9 cellular contexts compared by ENCODE assay signal in the genomic region with DNA sequence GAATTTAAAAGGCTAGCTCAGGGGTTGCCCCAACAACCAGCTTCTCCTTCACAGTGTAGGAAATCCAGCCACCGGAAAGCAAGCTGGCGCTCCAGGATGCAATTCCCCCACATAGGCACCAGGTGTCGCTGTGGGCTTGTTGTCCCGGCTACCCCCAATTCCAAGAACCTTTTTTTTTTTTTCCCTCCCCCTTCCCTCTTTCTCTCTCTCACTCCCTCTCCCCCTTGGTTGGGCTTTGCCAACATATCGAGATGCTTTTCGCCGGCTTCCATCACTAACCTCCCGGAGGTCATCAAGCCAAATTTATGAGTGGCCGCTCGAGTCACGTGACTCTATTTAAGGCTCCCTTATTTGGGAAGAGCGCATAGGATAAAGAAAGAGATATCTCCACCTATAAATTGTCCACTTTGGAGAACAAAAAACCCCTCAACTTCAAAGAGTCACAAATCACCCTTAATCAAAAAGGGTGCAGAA. TPM values are rescaled to one million over a fixed set of nuclear protein-coding genes. Genes with fewer than 3 reads are reported as not detected.
DNase-seq lines count a peak whose midpoint lies in the region; ATAC-seq and TF ChIP-seq lines count a peak whose summit lies in the region.
"Had no signal": no experiment of that assay in that cellular context is flagged by ENCODE, and none has a peak within 500 bp of the region (broad histone marks: within the 10 kb centered on the region; RNA-seq: fewer than 3 reads in every experiment).

A gene (plus strand): TSS at position 424 of the 474 bp plus-strand sequence. CDS start 73 bp downstream, outside the sequence.

- peak within 1 kb of the TSS; percentile 78 for H3K14ac ChIP-seq in neuronal stem cell (ENCODE audit: low read length)

- H3K4me3 ChIP-seq in HL-60 (replicated peaks; ENCODE audit: insufficient read depth, low read length) (no peak within 1 kb of the TSS), neuronal stem cell (ENCODE audit: low read length in 2 of 2) (no peak within 1 kb of the TSS), thyroid gland (replicated peaks in 1 of 3) (no peak within 1 kb of the TSS)

- intact Hi-C loops in thyroid gland (cut with DNase I) = loop anchor here (2.0 kb wide), 1 partner anchor 158 kb away; no protein-coding TSS in a partner anchor

- no peak within 1 kb of the TSS for H3K18ac ChIP-seq in neuronal stem cell (ENCODE audit: low read length)

- no peak within 1 kb of the TSS for H4K8ac ChIP-seq in neuronal stem cell (ENCODE audit: low read depth, low read length)

- H3K23ac ChIP-seq in neuronal stem cell (ENCODE audit: low read depth, low read length, poor library complexity) = peak within 1 kb of the TSS; percentile 47

- H2AFZ ChIP-seq in neuronal stem cell (ENCODE audit: low read length) = peak within 1 kb of the TSS; percentile 61

- peak; percentile 73 for TF ChIP-seq CTCF in HL-60 (IDR thresholded peaks at IDR 0.05; ENCODE audit: insufficient read depth, low read length)
- peak; percentile 77 to 98 (median 90) for TF ChIP-seq CTCF in thyroid gland (IDR thresholded peaks at IDR 0.05)

- no peak within 1 kb of the TSS for H2BK120ac ChIP-seq in neuronal stem cell (ENCODE audit: low read depth, low read length)

- H3K9ac ChIP-seq in neuronal stem cell (ENCODE audit: low read depth, low read length, poor library complexity) = no peak within 1 kb of the TSS

- H3K4me2 ChIP-seq in neuronal stem cell (ENCODE audit: insufficient read depth, low read length, poor library complexity, severe bottlenecking) = no peak within 1 kb of the TSS

- no peaks in the 10 kb centered on the region for H3K4me1 ChIP-seq in neuronal stem cell (ENCODE audit: control insufficient read depth in 2 of 2, insufficient read depth in 1 of 2, low read depth in 1 of 2, low read length in 2 of 2)
- H3K4me1 ChIP-seq in thyroid gland = peaks cover 0 to 39% of the 10 kb centered on the region in 2 donors

- H3K79me1 ChIP-seq in neuronal stem cell (ENCODE audit: low read depth, low read length) = no peaks in the 10 kb centered on the region

- no peak for TF ChIP-seq POLR2A in thyroid gland (IDR thresholded peaks at IDR 0.05)

- H3K27ac ChIP-seq in HL-60 (replicated peaks) (no peak within 1 kb of the TSS), neuronal stem cell (replicated peaks; ENCODE audit: low read length) (no peak within 1 kb of the TSS), thyroid gland (no peak within 1 kb of the TSS)

- no CpG with 5 or more reads among the region's 12 CpGs for WGBS in neuronal stem cell (ENCODE audit: extremely low coverage in 2 of 2, insufficient read length in 2 of 2, insufficient replicate concordance in 1 of 2), 2 donors
- 1 to 4% methylated on average over 12 of the region's 12 CpGs for WGBS in thyroid gland, 2 donors

- no peak within 1 kb of the TSS for H2BK5ac ChIP-seq in neuronal stem cell (ENCODE audit: low read length)

- H3K27me3 ChIP-seq in HL-60 (ENCODE audit: insufficient read depth, poor library complexity, severe bottlenecking) (peaks cover 91% of the 10 kb centered on the region), neuronal stem cell (ENCODE audit: control insufficient read depth in 3 of 3, insufficient read depth in 3 of 3, low read depth in 1 of 3, low read length in 3 of 3) (peaks cover 65 to 99% (median 97%) of the 10 kb centered on the region in 3 experiments), thyroid gland (peaks cover 64% of the 10 kb centered on the region)

- H3K36me3 ChIP-seq in neuronal stem cell (replicated peaks in 1 of 2; ENCODE audit: control insufficient read depth in 2 of 2, insufficient read depth in 2 of 2, low read length in 2 of 2) (no peaks in the 10 kb centered on the region), thyroid gland (no peaks in the 10 kb centered on the region)

- no peak within 1 kb of the TSS for H4K91ac ChIP-seq in neuronal stem cell (ENCODE audit: low read depth, low read length, poor library complexity)

- no peak for ATAC-seq in HG02642 (IDR thresholded peaks at IDR 0.05; ENCODE audit: poor library complexity, unreplicated experiment)

- peak; percentile 75 for DNase-seq in CD1c-positive myeloid dendritic cell (ENCODE audit: extremely low spot score)
- peak; percentile 32 to 68 for DNase-seq in HL-60 (ENCODE audit: low read depth in 1 of 2, low spot score in 1 of 2)
- DNase-seq in NOMO-1 treated with dmso at 0.1 percent for 144 hours (lab: John Stamatoyannopoulos, UW; ENCODE audit: unreplicated experiment) = peak; percentile 23
- DNase-seq in activated T-cell treated with anti-CD3 and anti-CD28 coated beads, Interleukin-2, amount 50 U/mL, for 1 hour = peak; percentile 69
- peak; percentile 41 for DNase-seq in fibroblast of peridontal ligament (ENCODE audit: extremely low read depth)
- DNase-seq in neuronal stem cell (ENCODE audit: low spot score) = peak; percentile 76
- DNase-seq in thyroid gland = peak; percentile 68 to 70

- H3K9me3 ChIP-seq in neuronal stem cell (replicated peaks in 1 of 2; ENCODE audit: control insufficient read depth in 2 of 2, insufficient read depth in 1 of 2, low read depth in 1 of 2, low read length in 2 of 2) (peaks cover 4 to 5% of the 10 kb centered on the region in 2 donors), thyroid gland (no peaks in the 10 kb centered on the region)

- H3K4ac ChIP-seq in neuronal stem cell (ENCODE audit: low read length) = no peak within 1 kb of the TSS

- no peak within 1 kb of the TSS for H2BK12ac ChIP-seq in neuronal stem cell (ENCODE audit: low read length)

- H2AK5ac ChIP-seq in neuronal stem cell (ENCODE audit: low read depth, low read length) = peak within 1 kb of the TSS; percentile 56

- H2BK15ac ChIP-seq in neuronal stem cell (ENCODE audit: low read length) = no peak within 1 kb of the TSS

RNA-seq across cellular contexts. Expression of the gene that starts here (rescaled TPM):
- not detected for polyA plus RNA-seq in neuronal stem cell (2013, experiment 1 of 2)
- not detected for polyA plus RNA-seq in neuronal stem cell (2013, experiment 2 of 2)
- under 1 TPM in 1 of 4 donors, not detected in 3; 0.27 TPM for total RNA-seq in thyroid gland
- total RNA-seq: T-helper 1 cell treated with Interleukin-12 subunit alpha and Interleukin-12 subunit beta and Interleukin-4 antibody, amounts not matched to agents 30 ng/mL and 1 ng/mL, for 36 hours had no signal

Comparison
In these comparisons a context has a peak if more than half of its experiments do, and no peak if none do; other contexts are left out.
1. Peak in DNase-seq in thyroid gland; RNA of the gene not detected or under 1 TPM.
2. DNase-seq: peak in every context shown above with its lines; median percentile 76 in neuronal stem cell; 75 in CD1c-positive myeloid dendritic cell; 69 in activated T-cell treated with anti-CD3 and anti-CD28 coated beads, Interleukin-2, amount 50 U/mL, for 1 hour; 69 in thyroid gland; 50 in HL-60; 41 in fibroblast of peridontal ligament; 23 in NOMO-1 treated with dmso at 0.1 percent for 144 hours.